8 cellular contexts compared by ENCODE assay signal in the genomic region with DNA sequence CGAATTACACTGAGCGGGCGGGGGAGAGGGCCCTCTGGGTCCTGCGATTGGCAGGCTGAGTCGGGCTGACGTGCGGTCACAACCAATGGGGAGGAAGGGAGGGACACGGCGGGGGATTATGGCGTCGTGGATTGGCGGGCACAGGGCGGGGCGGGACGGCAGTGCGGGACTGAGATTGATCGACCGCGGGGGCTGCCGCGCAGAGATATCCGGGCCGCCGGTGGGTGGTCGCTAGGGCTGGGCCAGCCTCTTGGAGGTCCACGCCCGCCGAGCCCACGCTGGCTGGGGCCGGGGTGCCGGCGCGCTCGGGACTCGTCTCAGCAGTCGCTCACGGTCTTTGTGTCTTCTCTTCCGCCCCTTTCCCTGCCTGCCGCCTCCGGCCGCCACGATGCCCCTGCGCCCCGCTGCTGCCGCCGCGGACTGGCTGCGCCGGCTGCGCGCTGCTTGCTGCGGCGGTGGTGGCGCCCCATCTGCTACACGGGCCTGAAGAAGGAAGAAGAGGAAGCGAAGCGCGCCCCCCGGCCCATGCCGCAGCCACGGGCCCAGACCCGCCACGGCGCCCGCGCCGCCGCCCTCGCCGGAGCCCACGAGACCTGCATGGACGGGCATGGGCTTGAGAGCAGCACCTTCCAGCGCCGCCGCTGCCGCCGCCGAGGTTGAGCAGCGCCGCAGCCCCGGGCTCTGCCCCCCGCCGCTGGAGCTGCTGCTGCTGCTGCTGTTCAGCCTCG.
A peak's percentile ranks its signal among the peaks of the same experiment; 100 is the strongest.
DNase-seq lines count a peak whose midpoint lies in the region; ATAC-seq and FAIRE-seq lines count a peak whose summit lies in the region.

RGMB (plus strand) TSS at position 200 of the 728 bp plus-strand sequence; CDS start at position 608, 408 bp downstream.

- peak; percentile 33 for DNase-seq in NK-92 (lab: John Stamatoyannopoulos, UW; ENCODE audit: unreplicated experiment)
- DNase-seq in NK-92 treated with Interleukin-12 subunit alpha and Interleukin-12 subunit beta, amount 100 ng/mL, for 24 hours (lab: John Stamatoyannopoulos, UW) = no peak
- DNase-seq in NCI-H2171 treated with DMSO at 0.1 percent for 48 hours (lab: John Stamatoyannopoulos, UW) = peak; percentile 89
- peak; percentile 99 for DNase-seq in cerebellar cortex (ENCODE audit: low spot score)
- DNase-seq in stimulated activated CD4-positive, alpha-beta T cell treated with anti-CD3 and anti-CD28 coated beads, Interleukin-12 subunit alpha, Interleukin-12 subunit beta, amount 100 ng/mL, for 24 hours (ENCODE audit: low read depth in 2 of 2) = peak; percentile 85 to 87

- peak; percentile 76 for ATAC-seq in HG03066 (IDR thresholded peaks at IDR 0.05; ENCODE audit: low read depth, unreplicated experiment)
- ATAC-seq in activated CD4-positive, CD25-positive, alpha-beta regulatory T cell treated with anti-CD3 and anti-CD28 coated beads, Interleukin-2, amount 50 U/mL, for 24 hours = peak; percentile 92 to 94

- FAIRE-seq in islet of Langerhans (lab: Jason Lieb, UNC) = peak; percentile 17
